Comparison of ENCODE assay signal across 8 cellular contexts in genomic region chr12:107607464-107608392, GRCh38.
A peak's percentile ranks its signal among the peaks of the same experiment; 100 is the strongest.
DNase-seq lines count a peak whose midpoint lies in the region; ATAC-seq and TF ChIP-seq lines count a peak whose summit lies in the region.

No MANE protein-coding gene starts in this region.

- H3K27me3 ChIP-seq in Caco-2 (replicated peaks; ENCODE audit: control insufficient read depth, insufficient read depth, low read length) = no peaks in the 10 kb centered on the region

- H3K9me3 ChIP-seq in Caco-2 = no peaks in the 10 kb centered on the region

- no peak overlapping the region for H3K27ac Mint-ChIP-seq in Caco-2 (ENCODE audit: unreplicated experiment)
- no peak overlapping the region for H3K27ac Mint-ChIP-seq in activated CD4-positive, alpha-beta T cell treated with anti-CD3 and anti-CD28 coated beads for 36 hours

- POLR2A ChIA-PET in Caco-2 (lab: Charles Lee) = no interaction called here
- POLR2A ChIA-PET in activated CD4-positive, alpha-beta T cell treated with anti-CD3 and anti-CD28 coated beads for 36 hours (lab: Charles Lee) = no interaction called here

- peak; percentile 84 to 91 for TF ChIP-seq CTCF in Caco-2 (IDR thresholded peaks at IDR 0.05; ENCODE audit: insufficient read depth in 1 of 2, low read depth in 1 of 2, low read length in 1 of 2, severe bottlenecking in 1 of 2, unreplicated experiment in 1 of 2)

- peaks cover 7% of the 10 kb centered on the region for H3K27me3 Mint-ChIP-seq in Caco-2 (ENCODE audit: insufficient read depth, unreplicated experiment)
- no peaks in the 10 kb centered on the region for H3K27me3 Mint-ChIP-seq in activated CD4-positive, alpha-beta T cell treated with anti-CD3 and anti-CD28 coated beads for 36 hours

- no peaks in the 10 kb centered on the region for H3K36me3 Mint-ChIP-seq in Caco-2 (ENCODE audit: insufficient read depth, unreplicated experiment)
- H3K36me3 Mint-ChIP-seq in activated CD4-positive, alpha-beta T cell treated with anti-CD3 and anti-CD28 coated beads for 36 hours (ENCODE audit: low read depth) = no peaks in the 10 kb centered on the region

- no peaks in the 10 kb centered on the region for H3K9me3 Mint-ChIP-seq in Caco-2 (ENCODE audit: unreplicated experiment)
- H3K9me3 Mint-ChIP-seq in activated CD4-positive, alpha-beta T cell treated with anti-CD3 and anti-CD28 coated beads for 36 hours (ENCODE audit: low read depth) = no peaks in the 10 kb centered on the region

- no TSS peak for BruUV-seq in Caco-2 (replicated peaks; lab: Mats Ljungman, UMichigan)

- ATAC-seq in HG03045 (IDR thresholded peaks at IDR 0.05; ENCODE audit: unreplicated experiment) (peak; percentile 56), HG02973 (IDR thresholded peaks at IDR 0.05; ENCODE audit: unreplicated experiment) (no peak)
- peak; percentile 60 for ATAC-seq in activated CD4-positive, alpha-beta T cell treated with anti-CD3 and anti-CD28 coated beads for 36 hours

- no peaks in the 10 kb centered on the region for H3K36me3 ChIP-seq in Caco-2 (ENCODE audit: control insufficient read depth, insufficient read depth, low read length)

- intact Hi-C loops in Caco-2 (cut with micrococcal nuclease; ENCODE audit: unreplicated experiment) = loop anchor here (1.0 to 5.0 kb wide), 4 partner anchors 60 to 480 kb away; no protein-coding TSS in a partner anchor
- intact Hi-C loops in activated CD4-positive, alpha-beta T cell treated with anti-CD3 and anti-CD28 coated beads for 36 hours (cut with DNase I, micrococcal nuclease) = loop anchor here (1.0 to 5.0 kb wide), 5 partner anchors 202 to 476 kb away; a partner anchor contains a TSS

- no peak overlapping the region for H3K4me3 ChIP-seq in Caco-2 (ENCODE audit: low read depth, low read length)

- DNase-seq in Caco-2 (peak; percentile 81 to 84), NCI-H446 (lab: John Stamatoyannopoulos, UW) (peak; percentile 40 to 81), cerebellar cortex (ENCODE audit: low spot score) (peak; percentile 83), kidney tubule cell (ENCODE audit: low spot score) (peak; percentile 83)
- DNase-seq in activated CD4-positive, alpha-beta T cell treated with anti-CD3 and anti-CD28 coated beads for 36 hours = peak; percentile 89
- peak; percentile 86 to 87 for DNase-seq in stimulated activated CD4-positive, alpha-beta T cell treated with anti-CD3 and anti-CD28 coated beads, Interleukin-2, amount 100 ng/mL, for 24 hours

- H3K4me1 ChIP-seq in Caco-2 = no peaks in the 10 kb centered on the region

- H3K4me1 Mint-ChIP-seq in Caco-2 (ENCODE audit: low read depth, unreplicated experiment) = no peaks in the 10 kb centered on the region
- H3K4me1 Mint-ChIP-seq in activated CD4-positive, alpha-beta T cell treated with anti-CD3 and anti-CD28 coated beads for 36 hours = no peaks in the 10 kb centered on the region

- no peak overlapping the region for H3K4me3 Mint-ChIP-seq in Caco-2 (ENCODE audit: unreplicated experiment)
- H3K4me3 Mint-ChIP-seq in activated CD4-positive, alpha-beta T cell treated with anti-CD3 and anti-CD28 coated beads for 36 hours = no peak overlapping the region

- CTCF ChIA-PET in Caco-2 (lab: Charles Lee) = interaction anchor here (1.0 to 1.4 kb wide), 2 partner anchors 474 to 476 kb away, joined by 3 to 7 read pairs; no protein-coding TSS in a partner anchor
- CTCF ChIA-PET in activated CD4-positive, alpha-beta T cell treated with anti-CD3 and anti-CD28 coated beads for 36 hours (lab: Charles Lee) = interaction anchor here (0.6 to 8.3 kb wide), 31 partner anchors 8 to 1460 kb away, joined by 3 to 171 read pairs (median 4); no protein-coding TSS in a partner anchor
